In genomic region chr17:35714988-35715387, GRCh38 we compare ENCODE assay signal across 26 cellular contexts. TPM values are rescaled to one million over a fixed set of nuclear protein-coding genes. Genes with fewer than 3 reads are reported as not detected.
"Had no signal": no experiment of that assay in that cellular context is flagged by ENCODE, and none has a peak within 500 bp of the region (broad histone marks: within the 10 kb centered on the region; RNA-seq: fewer than 3 reads in every experiment).

No MANE protein-coding gene starts in this region.

- DNase-seq: activated CD4-positive, alpha-beta memory T cell treated with anti-CD3 and anti-CD28 coated beads, Interleukin-2, amount 10 ng/mL, durations not matched to agents 7 days and 5 days; activated CD4-positive, alpha-beta T cell treated with anti-CD3 and anti-CD28 coated beads for 36 hours; activated CD4-positive, alpha-beta T cell treated with anti-CD3 and anti-CD28 coated beads, Interleukin-2, amount 50 U/mL, for 1 hour; activated gamma-delta T cell; activated naive CD4-positive, alpha-beta T cell treated with anti-CD3 and anti-CD28 coated beads for 36 hours; activated T-cell treated with anti-CD3 and anti-CD28 coated beads for 4 hours; activated T-cell treated with anti-CD3 and anti-CD28 coated beads, Interleukin-2, amount 50 U/mL, for 48 hours; IMR-90; Kasumi-1; KBM-7; NCI-H1105 treated with DMSO at 0.1 percent for 48 hours; NCI-H1436 treated with DMSO at 0.1 percent for 48 hours; NCI-H187; NCI-H2081; NCI-H510A treated with DMSO at 0.1 percent for 48 hours; NK-92 treated with Interleukin-12 subunit alpha and Interleukin-12 subunit beta, amount 100 ng/mL, for 24 hours; OCI-M1; Peyer's patch; SHP77 treated with DMSO at 0.1 percent for 48 hours; T-cell had no signal

- H3K4me3 ChIP-seq: Peyer's patch had no signal

- H3K9me3 ChIP-seq: Peyer's patch had no signal

- H3K4me1 Mint-ChIP-seq: activated T-helper 17 cell treated with anti-CD3 and anti-CD28 coated beads, Interleukin-2, amount 50 U/mL, for 72 hours had no signal

- H3K4me3 Mint-ChIP-seq: activated CD4-positive, alpha-beta memory T cell treated with anti-CD3 and anti-CD28 coated beads, Interleukin-2, amount 10 ng/mL, durations not matched to agents 7 days and 5 days; activated CD4-positive, alpha-beta T cell treated with anti-CD3 and anti-CD28 coated beads for 36 hours; activated naive CD4-positive, alpha-beta T cell treated with anti-CD3 and anti-CD28 coated beads for 36 hours; activated naive CD8-positive, alpha-beta T cell; activated T-helper 17 cell treated with anti-CD3 and anti-CD28 coated beads, Interleukin-2, amount 50 U/mL, for 72 hours; T-cell had no signal

- H3K27me3 Mint-ChIP-seq: activated CD4-positive, alpha-beta memory T cell treated with anti-CD3 and anti-CD28 coated beads, Interleukin-2, amount 10 ng/mL, durations not matched to agents 7 days and 5 days; activated CD4-positive, alpha-beta T cell treated with anti-CD3 and anti-CD28 coated beads for 36 hours; activated naive CD8-positive, alpha-beta T cell; activated T-helper 17 cell treated with anti-CD3 and anti-CD28 coated beads, Interleukin-2, amount 50 U/mL, for 72 hours; T-cell had no signal

- H3K27ac Mint-ChIP-seq: activated CD4-positive, alpha-beta memory T cell treated with anti-CD3 and anti-CD28 coated beads, Interleukin-2, amount 10 ng/mL, durations not matched to agents 7 days and 5 days; activated CD4-positive, alpha-beta T cell treated with anti-CD3 and anti-CD28 coated beads for 36 hours; activated naive CD4-positive, alpha-beta T cell treated with anti-CD3 and anti-CD28 coated beads for 36 hours; activated naive CD8-positive, alpha-beta T cell; activated T-helper 17 cell treated with anti-CD3 and anti-CD28 coated beads, Interleukin-2, amount 50 U/mL, for 72 hours; T-cell had no signal

- H3K27me3 ChIP-seq: Peyer's patch had no signal

- ATAC-seq: activated CD4-positive, alpha-beta T cell treated with anti-CD3 and anti-CD28 coated beads for 36 hours; activated T-helper 17 cell treated with anti-CD3 and anti-CD28 coated beads, Interleukin-2, amount 50 U/mL, for 72 hours; T-cell had no signal

- H3K27ac ChIP-seq: Peyer's patch, VCaP had no signal

- H3K4me1 ChIP-seq: Peyer's patch had no signal

RNA-seq across cellular contexts. Expression of gene GAS2L2, which starts 38.1 kb away (rescaled TPM):
- total RNA-seq: activated CD4-positive, alpha-beta memory T cell treated with anti-CD3 and anti-CD28 coated beads, Interleukin-2, amount 10 ng/mL, durations not matched to agents 7 days and 5 days; activated T-helper 17 cell treated with anti-CD3 and anti-CD28 coated beads, Interleukin-2, amount 50 U/mL, for 72 hours; IMR-90; Peyer's patch; SK-MEL-5; T-helper 2 cell treated with Interferon-gamma antibody and Interleukin-4, amounts not matched to agents 100 ng/mL and 5 ng/mL, for 36 hours had no signal

RNA-seq across cellular contexts. Expression of gene C17orf50, which starts 45.7 kb away (rescaled TPM):
- total RNA-seq: activated CD4-positive, alpha-beta memory T cell treated with anti-CD3 and anti-CD28 coated beads, Interleukin-2, amount 10 ng/mL, durations not matched to agents 7 days and 5 days; activated CD4-positive, alpha-beta T cell treated with anti-CD3 and anti-CD28 coated beads for 36 hours; activated CD8-positive, alpha-beta memory T cell treated with anti-CD3 and anti-CD28 coated beads for 36 hours; activated naive CD4-positive, alpha-beta T cell treated with anti-CD3 and anti-CD28 coated beads for 36 hours; activated T-helper 17 cell treated with anti-CD3 and anti-CD28 coated beads, Interleukin-2, amount 50 U/mL, for 72 hours; IMR-90; Peyer's patch; SK-MEL-5; T-cell; T-helper 2 cell treated with Interferon-gamma antibody and Interleukin-4, amounts not matched to agents 100 ng/mL and 5 ng/mL, for 36 hours had no signal
- polyA plus RNA-seq: IMR-90 had no signal
